In the genomic region with DNA sequence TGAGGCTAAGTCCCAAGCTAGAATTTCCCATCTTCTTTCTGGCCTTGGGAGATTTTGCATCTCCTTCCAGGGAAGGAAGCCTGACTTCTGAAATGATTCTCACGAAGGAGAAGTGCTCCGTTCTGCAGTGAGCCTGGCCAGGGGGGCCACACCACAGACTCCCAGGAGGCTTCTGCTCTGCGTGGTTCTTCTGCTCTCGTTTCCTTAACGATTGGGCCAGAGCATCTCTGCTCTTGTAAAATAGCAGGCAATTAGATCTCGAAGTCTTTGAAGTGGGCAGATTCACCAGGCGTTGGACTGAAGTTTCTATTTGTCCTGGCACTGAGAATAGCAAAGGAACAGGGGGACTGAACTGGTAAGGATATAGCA, we compare ENCODE assay signal across 10 cellular contexts. TPM values are rescaled to one million over a fixed set of nuclear protein-coding genes. Genes with fewer than 3 reads are reported as not detected.
DNase-seq lines count a peak whose midpoint lies in the region; ATAC-seq and TF ChIP-seq lines count a peak whose summit lies in the region.
"Had no signal": no experiment of that assay in that cellular context is flagged by ENCODE, and none has a peak within 500 bp of the region (broad histone marks: within the 10 kb centered on the region; RNA-seq: fewer than 3 reads in every experiment).

No MANE protein-coding gene starts in this region.

- intact Hi-C loops in prostate gland (cut with DNase I): no loop called here

- peaks cover 0 to 4% of the 10 kb centered on the region in 2 donors for H3K9me3 ChIP-seq in neuronal stem cell (replicated peaks in 1 of 2; ENCODE audit: control insufficient read depth in 2 of 2, insufficient read depth in 1 of 2, low read depth in 1 of 2, low read length in 2 of 2)
- no peaks in the 10 kb centered on the region for H3K9me3 ChIP-seq in prostate gland
- H3K9me3 ChIP-seq: SJSA1 had no signal

- H2BK5ac ChIP-seq in neuronal stem cell (ENCODE audit: low read length): no peak overlapping the region

- H4K91ac ChIP-seq in neuronal stem cell (ENCODE audit: low read depth, low read length, poor library complexity): no peak overlapping the region

- no peak overlapping the region for H3K27ac ChIP-seq in neuronal stem cell (replicated peaks; ENCODE audit: low read length)
- peak overlapping the region in 1 of 2 donors; percentile 18 for H3K27ac ChIP-seq in prostate gland
- H3K27ac ChIP-seq: SJSA1 had no signal

- H3K27ac Mint-ChIP-seq in activated CD8-positive, alpha-beta T cell treated with anti-CD3 and anti-CD28 coated beads, Interleukin-2, amount 10 ng/mL, durations not matched to agents 7 days and 5 days: peak overlapping the region; percentile 95

- peak overlapping the region; percentile 66 for H2AFZ ChIP-seq in neuronal stem cell (ENCODE audit: low read length)

- no peak overlapping the region for H2BK15ac ChIP-seq in neuronal stem cell (ENCODE audit: low read length)

- WGBS in neuronal stem cell (ENCODE audit: extremely low coverage in 2 of 2, insufficient read length in 2 of 2, insufficient replicate concordance in 1 of 2), 2 donors: no CpG with 5 or more reads among the region's 7 CpGs
- 28% methylated on average over 7 of the region's 7 CpGs for WGBS in prostate gland

- DNase-seq in NCI-H345 treated with DMSO at 0.1 percent for 48 hours (lab: John Stamatoyannopoulos, UW; ENCODE audit: unreplicated experiment) (peak; percentile 40), NCI-H345 (lab: John Stamatoyannopoulos, UW) (no peak), neuronal stem cell (ENCODE audit: low spot score) (no peak), prostate gland (ENCODE audit: low spot score) (no peak), GF-D8 (lab: John Stamatoyannopoulos, UW) (no peak), NCI-H82 treated with DMSO at 0.1 percent for 48 hours (lab: John Stamatoyannopoulos, UW; ENCODE audit: unreplicated experiment) (no peak)
- no peak for DNase-seq in activated CD8-positive, alpha-beta T cell treated with anti-CD3 and anti-CD28 coated beads, Interleukin-2, amount 10 ng/mL, durations not matched to agents 7 days and 5 days

- peaks cover 40% of the 10 kb centered on the region for H3K4me1 Mint-ChIP-seq in activated CD8-positive, alpha-beta T cell treated with anti-CD3 and anti-CD28 coated beads, Interleukin-2, amount 10 ng/mL, durations not matched to agents 7 days and 5 days (ENCODE audit: low read depth)

- TF ChIP-seq POLR2A in prostate gland (IDR thresholded peaks at IDR 0.05): no peak

- H3K27me3 Mint-ChIP-seq in activated CD8-positive, alpha-beta T cell treated with anti-CD3 and anti-CD28 coated beads, Interleukin-2, amount 10 ng/mL, durations not matched to agents 7 days and 5 days (ENCODE audit: low read depth): no peaks in the 10 kb centered on the region

- H3K4me3 ChIP-seq in neuronal stem cell (ENCODE audit: low read length in 2 of 2): no peak overlapping the region
- H3K4me3 ChIP-seq in prostate gland: no peak overlapping the region
- H3K4me3 ChIP-seq: A549, SJSA1 had no signal

- H3K4ac ChIP-seq in neuronal stem cell (ENCODE audit: low read length): no peak overlapping the region

- no peak overlapping the region for H3K9ac ChIP-seq in neuronal stem cell (ENCODE audit: low read depth, low read length, poor library complexity)

- H4K8ac ChIP-seq in neuronal stem cell (ENCODE audit: low read depth, low read length): no peak overlapping the region

- no peak for TF ChIP-seq CTCF in prostate gland (IDR thresholded peaks at IDR 0.05)

- H3K27me3 ChIP-seq in neuronal stem cell (ENCODE audit: control insufficient read depth in 3 of 3, insufficient read depth in 3 of 3, low read depth in 1 of 3, low read length in 3 of 3) (peaks cover 0 to 24% (median 0%) of the 10 kb centered on the region in 3 experiments), prostate gland (replicated peaks; ENCODE audit: insufficient read depth) (no peaks in the 10 kb centered on the region)
- H3K27me3 ChIP-seq: SJSA1 had no signal

- no peaks in the 10 kb centered on the region for H3K79me1 ChIP-seq in neuronal stem cell (ENCODE audit: low read depth, low read length)

- H3K23ac ChIP-seq in neuronal stem cell (ENCODE audit: low read depth, low read length, poor library complexity): no peak overlapping the region

- CTCF ChIA-PET in activated CD8-positive, alpha-beta T cell treated with anti-CD3 and anti-CD28 coated beads, Interleukin-2, amount 10 ng/mL, durations not matched to agents 7 days and 5 days (lab: Charles Lee): interaction anchor here (0.9 to 2.7 kb wide), 12 partner anchors 8 to 205 kb away, joined by 3 to 20 read pairs (median 4); no protein-coding TSS in a partner anchor

- POLR2A ChIA-PET in activated CD8-positive, alpha-beta T cell treated with anti-CD3 and anti-CD28 coated beads, Interleukin-2, amount 10 ng/mL, durations not matched to agents 7 days and 5 days (lab: Charles Lee): interaction anchor here (0.8 to 1.7 kb wide), 4 partner anchors 19 to 89 kb away, joined by 3 to 5 read pairs (median 4); no protein-coding TSS in a partner anchor

- no peaks in the 10 kb centered on the region for H3K36me3 ChIP-seq in neuronal stem cell (replicated peaks in 1 of 2; ENCODE audit: control insufficient read depth in 2 of 2, insufficient read depth in 2 of 2, low read length in 2 of 2)
- H3K36me3 ChIP-seq in prostate gland: no peaks in the 10 kb centered on the region
- H3K36me3 ChIP-seq: SJSA1 had no signal

- H3K4me2 ChIP-seq in neuronal stem cell (ENCODE audit: insufficient read depth, low read length, poor library complexity, severe bottlenecking): no peak overlapping the region
- H3K4me2 ChIP-seq: A549 had no signal

- H3K14ac ChIP-seq in neuronal stem cell (ENCODE audit: low read length): no peak overlapping the region

- H3K18ac ChIP-seq in neuronal stem cell (ENCODE audit: low read length): no peak overlapping the region

- ATAC-seq in HG02973 (IDR thresholded peaks at IDR 0.05; ENCODE audit: unreplicated experiment): peak; percentile 42
- no peak for ATAC-seq in activated CD8-positive, alpha-beta T cell treated with anti-CD3 and anti-CD28 coated beads, Interleukin-2, amount 10 ng/mL, durations not matched to agents 7 days and 5 days

- no peak overlapping the region for H2BK12ac ChIP-seq in neuronal stem cell (ENCODE audit: low read length)

- H2AK5ac ChIP-seq in neuronal stem cell (ENCODE audit: low read depth, low read length): no peak overlapping the region

- peaks cover 8% of the 10 kb centered on the region for H3K36me3 Mint-ChIP-seq in activated CD8-positive, alpha-beta T cell treated with anti-CD3 and anti-CD28 coated beads, Interleukin-2, amount 10 ng/mL, durations not matched to agents 7 days and 5 days (ENCODE audit: low read depth)

- peak overlapping the region; percentile 79 for H3K4me3 Mint-ChIP-seq in activated CD8-positive, alpha-beta T cell treated with anti-CD3 and anti-CD28 coated beads, Interleukin-2, amount 10 ng/mL, durations not matched to agents 7 days and 5 days

- no peak overlapping the region for H2BK120ac ChIP-seq in neuronal stem cell (ENCODE audit: low read depth, low read length)

- H3K4me1 ChIP-seq in neuronal stem cell (ENCODE audit: control insufficient read depth in 2 of 2, insufficient read depth in 1 of 2, low read depth in 1 of 2, low read length in 2 of 2): no peaks in the 10 kb centered on the region
- H3K4me1 ChIP-seq in prostate gland (replicated peaks): no peaks in the 10 kb centered on the region
- H3K4me1 ChIP-seq: SJSA1 had no signal

- H3K9me3 Mint-ChIP-seq in activated CD8-positive, alpha-beta T cell treated with anti-CD3 and anti-CD28 coated beads, Interleukin-2, amount 10 ng/mL, durations not matched to agents 7 days and 5 days (ENCODE audit: insufficient read depth): peaks cover 14% of the 10 kb centered on the region

RNA-seq across cellular contexts. Expression of a gene that starts 6.7 kb away (rescaled TPM):
- total RNA-seq in activated CD8-positive, alpha-beta T cell treated with anti-CD3 and anti-CD28 coated beads, Interleukin-2, amount 10 ng/mL, durations not matched to agents 7 days and 5 days: 10 to 100 TPM; 41.3 to 41.6 TPM
- not detected for polyA plus RNA-seq in neuronal stem cell (2013, experiment 1 of 2)
- polyA plus RNA-seq in neuronal stem cell (2013, experiment 2 of 2): not detected
- 10 to 100 TPM in 1 of 2 donors, 1 to 10 TPM in 1; 3.1 to 11.8 TPM for total RNA-seq in prostate gland
- total RNA-seq: SJSA1 had no signal
- polyA plus RNA-seq: A549 had no signal
